ENCODE assay signal across 34 cellular contexts in the genomic region with DNA sequence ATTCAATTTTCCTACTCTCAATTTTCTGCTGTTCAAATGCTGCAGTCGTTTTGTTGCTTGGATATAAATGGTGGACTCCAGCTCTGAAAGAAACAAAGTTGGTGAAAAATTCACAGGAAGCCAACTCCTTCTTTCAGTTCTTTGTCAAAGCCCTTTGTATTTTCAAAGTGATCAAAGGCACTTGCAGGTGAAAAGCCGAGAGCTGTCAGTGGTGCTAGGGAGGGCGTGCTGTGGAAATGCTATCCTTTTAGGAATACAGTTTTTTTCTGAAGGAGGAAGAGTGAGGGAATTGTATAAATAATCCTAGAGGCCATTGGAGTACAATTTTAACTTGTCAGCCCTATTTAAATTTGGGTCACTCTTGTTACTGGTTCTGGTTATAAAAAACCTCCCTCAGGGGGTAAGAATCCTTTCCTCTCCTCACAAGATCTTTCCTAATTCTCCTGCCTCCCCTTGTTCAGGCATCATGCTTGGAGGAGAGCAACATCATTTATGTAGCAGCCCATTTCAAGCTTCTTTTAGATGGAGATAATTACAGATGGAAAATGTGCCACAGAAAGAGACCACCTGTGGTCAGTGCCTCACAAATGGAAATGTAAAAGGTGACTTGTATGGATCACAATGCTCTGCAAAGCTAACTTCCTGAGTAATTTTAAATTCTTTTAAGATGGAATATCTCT.
DNase-seq lines count a peak whose midpoint lies in the region; ATAC-seq, FAIRE-seq and TF ChIP-seq lines count a peak whose summit lies in the region.
"Had no signal": no experiment of that assay in that cellular context is flagged by ENCODE, and none has a peak within 500 bp of the region (broad histone marks: within the 10 kb centered on the region; RNA-seq: fewer than 3 reads in every experiment).

No MANE protein-coding gene starts in this region.

- H3K18ac ChIP-seq in H1 (ENCODE audit: extremely low read depth, low read length), result no peak overlapping the region
- H3K18ac ChIP-seq in mesendoderm (ENCODE audit: low read length), result no peak overlapping the region

- TF ChIP-seq EP300 in H1 (IDR thresholded peaks at IDR 0.05; ENCODE audit: borderline replicate concordance in 1 of 2, low read depth in 2 of 2, low read length in 2 of 2), result no peak

- peaks cover 26% of the 10 kb centered on the region for H3K4me1 Mint-ChIP-seq in MCF 10A (ENCODE audit: insufficient read depth, unreplicated experiment)
- H3K4me1 Mint-ChIP-seq: activated CD4-positive, alpha-beta memory T cell treated with anti-CD3 and anti-CD28 coated beads, Interleukin-2, amount 10 ng/mL, durations not matched to agents 7 days and 5 days; naive B cell; stimulated activated naive B cell treated with anti-CD40 and anti-IgM and Interleukin-4, amounts not matched to agents 10 μg/mL and 1 μg/mL and 100 μg/mL, for 72 hours had no signal

- H3K4me3 ChIP-seq in mammary epithelial cell (replicated peaks in 1 of 3; ENCODE audit: insufficient read depth in 1 of 3, low read depth in 2 of 3, low read length in 3 of 3) (no peak overlapping the region), H1 (ENCODE audit: extremely low read depth in 1 of 4, insufficient read depth in 2 of 4, low read depth in 3 of 4, low read length in 4 of 4) (peak overlapping the region in 1 of 4 experiments; percentile 27; a peak in 1 of 8 replicates), mesendoderm (ENCODE audit: low read length) (no peak overlapping the region)
- H3K4me3 ChIP-seq: adrenal gland, breast epithelium, hepatocyte, MG63, PC-9, SK-N-MC, suprapubic skin, upper lobe of right lung had no signal

- H3K14ac ChIP-seq in H1 (ENCODE audit: insufficient read length), result no peak overlapping the region

- H3K36me3 Mint-ChIP-seq in MCF 10A (ENCODE audit: insufficient read depth, unreplicated experiment), result no peaks in the 10 kb centered on the region
- H3K36me3 Mint-ChIP-seq: naive B cell; stimulated activated naive B cell treated with anti-CD40 and anti-IgM and Interleukin-4, amounts not matched to agents 10 μg/mL and 1 μg/mL and 100 μg/mL, for 72 hours had no signal

- no peak for TF ChIP-seq RAD21 in H1 (IDR thresholded peaks at IDR 0.05 in 1 of 2, conservative IDR thresholded peaks at IDR 0.05 in 1 of 2; ENCODE audit: low read depth in 2 of 2, low read length in 2 of 2)

- H3K36me3 ChIP-seq in mammary epithelial cell (ENCODE audit: insufficient read depth, low read length), result no peaks in the 10 kb centered on the region
- no peaks in the 10 kb centered on the region for H3K36me3 ChIP-seq in H1 (ENCODE audit: control insufficient read depth in 2 of 4, insufficient read depth in 4 of 4, low read length in 3 of 4)
- no peaks in the 10 kb centered on the region for H3K36me3 ChIP-seq in mesendoderm (ENCODE audit: control insufficient read depth, insufficient read depth, low read length)
- H3K36me3 ChIP-seq: adrenal gland, breast epithelium, MG63, suprapubic skin, upper lobe of right lung had no signal

- 26% methylated on average over 3 of the region's 3 CpGs for WGBS in mammary epithelial cell (ENCODE audit: low coverage, missing lambda C conversion rate)
- 7% methylated on average over 3 of the region's 3 CpGs; no CpG with 5 or more reads in 1 of the 2 experiments for WGBS in H1 (ENCODE audit: extremely low coverage in 1 of 2, insufficient coverage in 1 of 2, insufficient read length in 1 of 2, insufficient replicate concordance in 2 of 2, low coverage in 1 of 2, low lambda C conversion rate in 2 of 2, missing lambda C conversion rate in 1 of 2), 2 experiments
- WGBS in mesendoderm (ENCODE audit: extremely low coverage, insufficient coverage, low lambda C conversion rate), result no CpG with 5 or more reads among the region's 3 CpGs

- H2BK5ac ChIP-seq in H1 (ENCODE audit: low read depth, low read length) (no peak overlapping the region), mesendoderm (ENCODE audit: low read length) (no peak overlapping the region)

- peak overlapping the region; percentile 76 for H3K27ac Mint-ChIP-seq in MCF 10A (ENCODE audit: low read depth, unreplicated experiment)
- H3K27ac Mint-ChIP-seq: activated CD4-positive, alpha-beta memory T cell treated with anti-CD3 and anti-CD28 coated beads, Interleukin-2, amount 10 ng/mL, durations not matched to agents 7 days and 5 days; activated naive CD4-positive, alpha-beta T cell treated with anti-CD3 and anti-CD28 coated beads for 36 hours; mesothelial cell of epicardium; naive B cell; stimulated activated naive B cell treated with anti-CD40 and anti-IgM and Interleukin-4, amounts not matched to agents 10 μg/mL and 1 μg/mL and 100 μg/mL, for 72 hours had no signal

- H4K91ac ChIP-seq in H1 (replicated peaks; ENCODE audit: insufficient read length, low read length), result no peak overlapping the region

- H3K23ac ChIP-seq in H1 (ENCODE audit: insufficient read length) (no peak overlapping the region), mesendoderm (ENCODE audit: low read length) (no peak overlapping the region)

- TF ChIP-seq CTCF in MCF 10A (IDR thresholded peaks at IDR 0.05; ENCODE audit: unreplicated experiment), result no peak
- TF ChIP-seq CTCF in mammary epithelial cell (conservative IDR thresholded peaks at IDR 0.05 in 1 of 2, IDR thresholded peaks at IDR 0.05 in 1 of 2; ENCODE audit: extremely low read depth in 1 of 2, insufficient read depth in 1 of 2, low read depth in 1 of 2, low read length in 2 of 2), result no peak
- no peak for TF ChIP-seq CTCF in H1 (IDR thresholded peaks at IDR 0.05; ENCODE audit: control extremely low read depth in 1 of 3, insufficient read depth in 1 of 3, low read depth in 1 of 3, low read length in 3 of 3)

- H3K27ac ChIP-seq in mammary epithelial cell (ENCODE audit: insufficient read depth, low read depth, low read length) (no peak overlapping the region), H1 (ENCODE audit: low read depth, low read length) (no peak overlapping the region), mesendoderm (ENCODE audit: low read depth, low read length) (no peak overlapping the region)
- H3K27ac ChIP-seq: adrenal gland, breast epithelium, C4-2B, hepatocyte, PC-9, SK-N-MC, suprapubic skin, upper lobe of right lung had no signal

- no peaks in the 10 kb centered on the region for H3K9me3 ChIP-seq in mammary epithelial cell (replicated peaks; ENCODE audit: insufficient read depth, low read length)
- no peaks in the 10 kb centered on the region for H3K9me3 ChIP-seq in H1 (ENCODE audit: insufficient read depth in 2 of 2, low read depth in 1 of 2, low read length in 1 of 2)
- H3K9me3 ChIP-seq: adrenal gland, breast epithelium, Caco-2, MG63, suprapubic skin, upper lobe of right lung had no signal

- no peaks in the 10 kb centered on the region for H3K23me2 ChIP-seq in H1 (ENCODE audit: low read depth, low read length)

- no peaks in the 10 kb centered on the region for H3K9me3 Mint-ChIP-seq in MCF 10A (ENCODE audit: unreplicated experiment)
- H3K9me3 Mint-ChIP-seq: activated CD4-positive, alpha-beta memory T cell treated with anti-CD3 and anti-CD28 coated beads, Interleukin-2, amount 10 ng/mL, durations not matched to agents 7 days and 5 days; activated naive CD4-positive, alpha-beta T cell treated with anti-CD3 and anti-CD28 coated beads for 36 hours had no signal

- H3K4me1 ChIP-seq in mammary epithelial cell (ENCODE audit: insufficient read depth, low read length) (no peaks in the 10 kb centered on the region), H1 (replicated peaks in 1 of 4; ENCODE audit: control insufficient read depth in 3 of 4, insufficient read depth in 4 of 4, low read length in 3 of 4) (peaks cover 0 to 13% (median 8%) of the 10 kb centered on the region in 4 experiments; a peak in 4 of 7 replicates), mesendoderm (ENCODE audit: control insufficient read depth, low read depth, low read length) (no peaks in the 10 kb centered on the region)
- H3K4me1 ChIP-seq: breast epithelium, Caco-2, upper lobe of right lung had no signal

- BruUV-seq in MCF 10A (replicated peaks; lab: Mats Ljungman, UMichigan), result no TSS peak
- BruUV-seq in mammary epithelial cell (replicated peaks; lab: Mats Ljungman, UMichigan), result no TSS peak

- H3K79me2 ChIP-seq in mammary epithelial cell (ENCODE audit: insufficient read depth, low read length) (no peaks in the 10 kb centered on the region), H1 (ENCODE audit: control insufficient read depth in 1 of 2, insufficient read depth in 2 of 2, low read length in 2 of 2) (no peaks in the 10 kb centered on the region), mesendoderm (ENCODE audit: control insufficient read depth, insufficient read depth, low read length) (no peaks in the 10 kb centered on the region)
- H3K79me2 ChIP-seq: hepatocyte had no signal

- H3K27me3 Mint-ChIP-seq in MCF 10A (ENCODE audit: insufficient read depth, unreplicated experiment), result no peaks in the 10 kb centered on the region
- H3K27me3 Mint-ChIP-seq: activated CD4-positive, alpha-beta memory T cell treated with anti-CD3 and anti-CD28 coated beads, Interleukin-2, amount 10 ng/mL, durations not matched to agents 7 days and 5 days; naive B cell; stimulated activated naive B cell treated with anti-CD40 and anti-IgM and Interleukin-4, amounts not matched to agents 10 μg/mL and 1 μg/mL and 100 μg/mL, for 72 hours had no signal

- H3K79me1 ChIP-seq in H1 (ENCODE audit: low read depth, low read length), result no peaks in the 10 kb centered on the region
- H3K79me1 ChIP-seq in mesendoderm (ENCODE audit: low read length), result no peaks in the 10 kb centered on the region

- dilution Hi-C loops in mammary epithelial cell (cut with HindIII; ENCODE audit: low sequenced_read_pairs), result no loop called here

- H3K27me3 ChIP-seq in mammary epithelial cell (ENCODE audit: insufficient read depth, low read length) (no peaks in the 10 kb centered on the region), H1 (replicated peaks in 1 of 4; ENCODE audit: control insufficient read depth in 3 of 4, extremely low read depth in 1 of 4, insufficient read depth in 3 of 4, low read length in 3 of 4) (no peaks in the 10 kb centered on the region), mesendoderm (ENCODE audit: insufficient read depth, low read length, poor library complexity) (no peaks in the 10 kb centered on the region)
- H3K27me3 ChIP-seq: adrenal gland, breast epithelium, MG63, suprapubic skin, upper lobe of right lung had no signal

- in situ Hi-C loops in mammary epithelial cell (cut with MboI; ENCODE audit: low sequenced_read_pairs in 2 of 2), result no loop called here

- intact Hi-C loops in MCF 10A (cut with micrococcal nuclease), result no loop called here
- intact Hi-C loops in mammary epithelial cell (cut with micrococcal nuclease), result no loop called here

- H2BK120ac ChIP-seq in H1 (replicated peaks; ENCODE audit: low read depth, low read length), result no peak overlapping the region
- no peak overlapping the region for H2BK120ac ChIP-seq in mesendoderm (ENCODE audit: low read depth, low read length)

- no peak overlapping the region for H3K4me3 Mint-ChIP-seq in MCF 10A (ENCODE audit: unreplicated experiment)
- H3K4me3 Mint-ChIP-seq: activated CD4-positive, alpha-beta memory T cell treated with anti-CD3 and anti-CD28 coated beads, Interleukin-2, amount 10 ng/mL, durations not matched to agents 7 days and 5 days; activated naive CD4-positive, alpha-beta T cell treated with anti-CD3 and anti-CD28 coated beads for 36 hours; mesothelial cell of epicardium; naive B cell; stimulated activated naive B cell treated with anti-CD40 and anti-IgM and Interleukin-4, amounts not matched to agents 10 μg/mL and 1 μg/mL and 100 μg/mL, for 72 hours had no signal

- H3K4me2 ChIP-seq in mammary epithelial cell (ENCODE audit: insufficient read depth, low read depth, low read length) (no peak overlapping the region), H1 (ENCODE audit: insufficient read depth in 1 of 2, low read depth in 2 of 2, low read length in 2 of 2) (peak overlapping the region; percentile 17 to 25; a peak in 1 of 4 replicates), mesendoderm (ENCODE audit: low read length) (no peak overlapping the region)
- H3K4me2 ChIP-seq: hepatocyte, PC-9 had no signal

- H2BK20ac ChIP-seq in H1 (ENCODE audit: low read length), result no peak overlapping the region

- H3K56ac ChIP-seq in H1 (replicated peaks; ENCODE audit: insufficient read length, low read depth, low read length) (no peak overlapping the region), mesendoderm (ENCODE audit: low read length) (no peak overlapping the region)

- H4K20me1 ChIP-seq in mammary epithelial cell (ENCODE audit: insufficient read depth, low read length) (no peaks in the 10 kb centered on the region), H1 (replicated peaks in 1 of 2; ENCODE audit: control insufficient read depth in 1 of 2, insufficient read depth in 2 of 2, low read length in 2 of 2) (no peaks in the 10 kb centered on the region)

- H2BK15ac ChIP-seq in H1 (ENCODE audit: low read length), result no peak overlapping the region
- no peak overlapping the region for H2BK15ac ChIP-seq in mesendoderm (replicated peaks; ENCODE audit: low read depth)

- H4K5ac ChIP-seq in H1 (ENCODE audit: insufficient read length, low read depth, low read length) (no peak overlapping the region), mesendoderm (ENCODE audit: low read length) (no peak overlapping the region)

- H4K8ac ChIP-seq in H1 (ENCODE audit: extremely low read depth, insufficient read depth, low read length), result no peak overlapping the region
- H4K8ac ChIP-seq in mesendoderm (ENCODE audit: low read depth, low read length), result no peak overlapping the region

- ATAC-seq in GM18868 (IDR thresholded peaks at IDR 0.05; ENCODE audit: unreplicated experiment) (no peak), GM18519 (IDR thresholded peaks at IDR 0.05; ENCODE audit: low FRiP score, unreplicated experiment) (no peak), HG03342 (IDR thresholded peaks at IDR 0.05; ENCODE audit: unreplicated experiment) (no peak)
- ATAC-seq: stimulated activated naive B cell treated with anti-CD40 and anti-IgM and Interleukin-4, amounts not matched to agents 10 μg/mL and 1 μg/mL and 100 μg/mL, for 72 hours; upper lobe of right lung had no signal

- H2AK5ac ChIP-seq in H1 (ENCODE audit: low read depth, low read length) (no peak overlapping the region), mesendoderm (ENCODE audit: low read length) (no peak overlapping the region)

- no peak overlapping the region for H3K9ac ChIP-seq in mammary epithelial cell (ENCODE audit: insufficient read depth, low read length)
- no peak overlapping the region for H3K9ac ChIP-seq in H1 (replicated peaks in 1 of 4; ENCODE audit: extremely low read depth in 1 of 4, low read depth in 3 of 4, low read length in 3 of 4)
- no peak overlapping the region for H3K9ac ChIP-seq in mesendoderm (ENCODE audit: low read length)

- H3K4ac ChIP-seq in H1 (replicated peaks; ENCODE audit: insufficient read length, low read depth, low read length) (no peak overlapping the region), mesendoderm (ENCODE audit: low read depth, low read length) (no peak overlapping the region)

- CTCF ChIA-PET in MCF 10A (lab: Yijun Ruan, JAX) (interaction anchor here (0.6 to 0.7 kb wide), 2 partner anchors 205 to 216 kb away, joined by 3 to 4 read pairs; no protein-coding TSS in a partner anchor), mammary epithelial cell (lab: Charles Lee; ENCODE audit: low non-redundant PET) (interaction anchor here (0.7 kb wide), 1 partner anchor 296 kb away, joined by 4 read pairs; no protein-coding TSS in a partner anchor), H1 (lab: Charles Lee; ENCODE audit: partially characterized antibody) (interaction anchor here (0.6 to 1.2 kb wide), 2 partner anchors 42 to 92 kb away, joined by 3 read pairs; no protein-coding TSS in a partner anchor)

- POLR2A ChIA-PET in MCF 10A (lab: Yijun Ruan, JAX), result interaction anchor here (1.7 kb wide), 1 partner anchor 12 kb away, joined by 4 read pairs; no protein-coding TSS in a partner anchor
- POLR2A ChIA-PET in H1 (lab: Charles Lee; ENCODE audit: partially characterized antibody), result no interaction called here

- no peak for FAIRE-seq in H1 (lab: Jason Lieb, UNC)

- H2AFZ ChIP-seq in mammary epithelial cell (ENCODE audit: low read depth, low read length) (no peak overlapping the region), H1 (ENCODE audit: low read length) (no peak overlapping the region)
- H2AFZ ChIP-seq: hepatocyte, PC-9 had no signal

- TF ChIP-seq POLR2A in H1 (IDR thresholded peaks at IDR 0.05; ENCODE audit: control extremely low read depth in 1 of 2, low read depth in 2 of 2, low read length in 2 of 2), result no peak

- DNase-seq in MCF 10A (ENCODE audit: unreplicated experiment) (no peak), mammary epithelial cell (no peak), H1 (ENCODE audit: low read depth in 1 of 2, low spot score in 2 of 2) (peak in 1 of 2 experiments; percentile 43), mesendoderm (peak; percentile 68), NCI-H2107 (lab: John Stamatoyannopoulos, UW) (no peak)
- DNase-seq: 8988T; activated CD4-positive, alpha-beta memory T cell treated with anti-CD3 and anti-CD28 coated beads, Interleukin-2, amount 10 ng/mL, durations not matched to agents 7 days and 5 days; activated CD4-positive, CD25-positive, alpha-beta regulatory T cell treated with anti-CD3 and anti-CD28 coated beads, Interleukin-2, amount 50 U/mL, for 72 hours; activated CD8-positive, alpha-beta memory T cell treated with anti-CD3 and anti-CD28 coated beads, Interleukin-2, amount 50 U/mL, for 48 hours; activated naive CD4-positive, alpha-beta T cell treated with anti-CD3 and anti-CD28 coated beads for 36 hours; Caco-2; GDM1; islet precursor cell; KBM-7; left ventricle myocardium superior; MG63; naive B cell; NCI-H1105 treated with DMSO at 0.1 percent for 48 hours; NCI-H187 treated with DMSO at 0.1 percent for 48 hours; NCI-H524 treated with DMSO at 0.1 percent for 48 hours; stimulated activated naive B cell treated with anti-CD40 and anti-IgM and Interleukin-4, amounts not matched to agents 10 μg/mL and 1 μg/mL and 100 μg/mL, for 72 hours; T-helper 1 cell; upper lobe of right lung had no signal

- H2BK12ac ChIP-seq in H1 (ENCODE audit: low read depth, low read length), result no peak overlapping the region

Comparison
In these comparisons a context has a peak if more than half of its experiments do, and no peak if none do; other contexts are left out.
1. H3K4me2 ChIP-seq: peak in H1 (2 of 2); none in mammary epithelial cell (single experiment) and mesendoderm (single experiment).